ENCODE assay signal across 16 cellular contexts in the genomic region with DNA sequence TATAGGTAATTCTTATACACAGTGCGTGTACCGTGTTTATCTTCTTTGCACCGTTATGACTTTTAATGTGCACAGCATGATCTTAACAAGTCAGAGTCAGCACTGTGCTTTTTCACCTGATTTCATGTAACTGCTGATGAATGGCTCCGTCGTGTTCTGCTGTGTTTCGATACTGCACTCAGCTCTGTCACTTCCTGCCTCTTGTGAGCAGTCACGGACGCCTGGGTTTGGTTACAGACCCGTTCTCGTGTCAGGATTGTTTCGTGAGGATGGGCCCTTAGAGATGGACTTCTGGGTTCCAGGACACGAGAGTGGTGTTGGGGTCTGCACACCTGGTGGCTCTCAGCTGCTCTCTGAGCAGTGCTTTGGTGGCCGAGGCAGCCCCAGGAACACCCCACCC.
"Had no signal": no experiment of that assay in that cellular context is flagged by ENCODE, and none has a peak within 500 bp of the region (broad histone marks: within the 10 kb centered on the region; RNA-seq: fewer than 3 reads in every experiment).

No MANE protein-coding gene starts in this region.

- ATAC-seq: psoas muscle, right lobe of liver had no signal

- H3K27ac ChIP-seq: epithelial cell of prostate, psoas muscle, right lobe of liver, tibial artery, VCaP had no signal

- H3K4me3 ChIP-seq: psoas muscle, right lobe of liver, tibial artery had no signal

- H3K9me3 ChIP-seq: psoas muscle, right lobe of liver, SK-N-SH, tibial artery had no signal

- H3K9me3 Mint-ChIP-seq: activated naive CD4-positive, alpha-beta T cell treated with anti-CD3 and anti-CD28 coated beads, Interleukin-2, amount 50 U/mL, for 72 hours; dendritic cell treated with granulocyte-macrophage colony-stimulating factor and Interleukin-4, amounts not matched to agents 40 ng/mL and 50 ng/mL, for 4 days; neural crest cell; T-cell had no signal

- H3K27me3 ChIP-seq: right lobe of liver, tibial artery had no signal

- H3K4me1 ChIP-seq: psoas muscle had no signal

- DNase-seq: activated effector memory CD4-positive, alpha-beta T cell treated with Interleukin-2 at 50 U/mL for 16 hours; activated T-cell treated with anti-CD3 and anti-CD28 coated beads, Interleukin-2, amount 50 U/mL, for 1 hour; anterior cingulate cortex; cerebellar nuclear complex; effector memory CD4-positive, alpha-beta T cell; foreskin melanocyte; right lobe of liver; T-cell; tibial artery had no signal

- H3K4me3 Mint-ChIP-seq: dendritic cell treated with granulocyte-macrophage colony-stimulating factor and Interleukin-4, amounts not matched to agents 40 ng/mL and 50 ng/mL, for 4 days; neural crest cell; T-cell had no signal

- H3K4me1 Mint-ChIP-seq: neural crest cell had no signal

- H3K36me3 ChIP-seq: right lobe of liver had no signal

- H3K27me3 Mint-ChIP-seq: dendritic cell treated with granulocyte-macrophage colony-stimulating factor and Interleukin-4, amounts not matched to agents 40 ng/mL and 50 ng/mL, for 4 days; T-cell had no signal

- H3K27ac Mint-ChIP-seq: dendritic cell treated with granulocyte-macrophage colony-stimulating factor and Interleukin-4, amounts not matched to agents 40 ng/mL and 50 ng/mL, for 4 days had no signal
